ENCODE assay signal across 10 cellular contexts in the genomic region with DNA sequence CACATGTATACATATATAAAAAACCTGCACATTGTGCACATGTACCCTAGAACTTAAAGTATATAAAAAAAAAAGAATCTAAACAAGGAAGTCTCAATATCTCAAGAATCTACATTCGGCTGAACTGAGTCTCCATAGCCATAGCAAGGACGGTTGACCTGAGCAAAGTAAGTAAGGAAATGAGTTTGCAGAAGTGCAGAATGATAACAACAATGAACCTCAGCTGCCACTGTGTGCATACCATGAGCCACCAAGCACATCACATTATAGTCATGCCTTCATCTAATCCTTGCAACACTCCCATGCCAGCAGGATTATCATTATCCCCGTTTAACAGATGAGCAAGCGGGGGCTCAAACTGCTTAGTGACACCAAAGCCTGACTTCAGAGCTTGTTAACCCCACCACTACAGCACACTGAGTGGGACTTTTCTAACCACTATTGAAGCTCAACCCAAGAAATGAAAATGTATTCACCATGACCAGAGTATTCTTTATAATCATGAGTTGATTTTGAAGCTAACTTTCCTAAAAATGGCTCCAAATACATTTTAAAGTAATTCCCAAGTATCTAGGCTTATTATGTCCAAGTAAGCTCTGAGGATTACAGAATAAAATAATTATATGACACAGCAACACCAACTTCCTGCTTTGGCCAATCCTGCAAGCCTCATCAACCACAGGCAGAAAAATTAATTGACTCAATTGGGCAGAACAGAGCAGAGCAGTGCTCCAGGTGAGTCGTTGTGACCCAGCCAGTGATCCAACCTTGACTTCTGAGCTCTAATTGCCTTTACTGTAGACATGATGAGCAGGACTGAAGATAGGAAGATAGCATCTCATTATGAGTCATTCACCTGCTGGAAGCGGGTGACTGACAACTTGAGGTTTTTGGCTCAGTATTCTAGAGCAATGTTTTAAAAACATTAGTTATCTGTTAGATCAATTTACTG. TPM values are rescaled to one million over a fixed set of nuclear protein-coding genes. Genes with fewer than 3 reads are reported as not detected.
DNase-seq lines count a peak whose midpoint lies in the region; ATAC-seq and TF ChIP-seq lines count a peak whose summit lies in the region.
"Had no signal": no experiment of that assay in that cellular context is flagged by ENCODE, and none has a peak within 500 bp of the region (broad histone marks: within the 10 kb centered on the region; RNA-seq: fewer than 3 reads in every experiment).

No MANE protein-coding gene starts in this region.

- DNase-seq in activated naive CD8-positive, alpha-beta T cell treated with anti-CD3 and anti-CD28 coated beads, Interleukin-2, amount 10 ng/mL, durations not matched to agents 7 days and 5 days, result no peak
- no peak for DNase-seq in activated naive CD8-positive, alpha-beta T cell treated with anti-CD3 and anti-CD28 coated beads for 36 hours
- DNase-seq in RWPE2 (ENCODE audit: low spot score) (no peak), left ventricle myocardium inferior (no peak), NCI-H1694 (lab: John Stamatoyannopoulos, UW) (no peak)
- no peak for DNase-seq in naive thymus-derived CD8-positive, alpha-beta T cell
- DNase-seq in activated CD8-positive, alpha-beta memory T cell treated with anti-CD3 and anti-CD28 coated beads, Interleukin-2, amount 50 U/mL, for 4 hours, result no peak
- DNase-seq: GOT3, NCI-H774 had no signal

- POLR2A ChIA-PET in activated naive CD8-positive, alpha-beta T cell treated with anti-CD3 and anti-CD28 coated beads, Interleukin-2, amount 10 ng/mL, durations not matched to agents 7 days and 5 days (lab: Charles Lee), result no interaction called here
- POLR2A ChIA-PET in naive thymus-derived CD8-positive, alpha-beta T cell (lab: Charles Lee), result no interaction called here

- H3K4me3 Mint-ChIP-seq in activated naive CD8-positive, alpha-beta T cell treated with anti-CD3 and anti-CD28 coated beads, Interleukin-2, amount 10 ng/mL, durations not matched to agents 7 days and 5 days, result no peak overlapping the region
- no peak overlapping the region for H3K4me3 Mint-ChIP-seq in activated naive CD8-positive, alpha-beta T cell treated with anti-CD3 and anti-CD28 coated beads for 36 hours
- no peak overlapping the region for H3K4me3 Mint-ChIP-seq in naive thymus-derived CD8-positive, alpha-beta T cell

- TF ChIP-seq CTCF in RWPE2 (IDR thresholded peaks at IDR 0.05; ENCODE audit: poor library complexity, severe bottlenecking) (no peak), left ventricle myocardium inferior (IDR thresholded peaks at IDR 0.05; ENCODE audit: borderline replicate concordance) (no peak)

- H3K27ac ChIP-seq in RWPE2 (ENCODE audit: poor library complexity, severe bottlenecking) (peak overlapping the region; percentile 21), left ventricle myocardium inferior (replicated peaks) (no peak overlapping the region)

- H3K4me1 ChIP-seq in RWPE2 (ENCODE audit: insufficient read depth, poor library complexity, severe bottlenecking) (peaks cover 10% of the 10 kb centered on the region), left ventricle myocardium inferior (no peaks in the 10 kb centered on the region)

- no peaks in the 10 kb centered on the region for H3K9me3 ChIP-seq in RWPE2 (ENCODE audit: severe bottlenecking)
- no peaks in the 10 kb centered on the region for H3K9me3 ChIP-seq in left ventricle myocardium inferior (replicated peaks)

- H3K9me3 Mint-ChIP-seq in activated naive CD8-positive, alpha-beta T cell treated with anti-CD3 and anti-CD28 coated beads, Interleukin-2, amount 10 ng/mL, durations not matched to agents 7 days and 5 days, result peaks cover 1% of the 10 kb centered on the region
- H3K9me3 Mint-ChIP-seq in activated naive CD8-positive, alpha-beta T cell treated with anti-CD3 and anti-CD28 coated beads for 36 hours, result no peaks in the 10 kb centered on the region
- H3K9me3 Mint-ChIP-seq in naive thymus-derived CD8-positive, alpha-beta T cell, result peaks cover 0 to 5% (median 0%) of the 10 kb centered on the region in 9 donors

- H3K27ac Mint-ChIP-seq in activated naive CD8-positive, alpha-beta T cell treated with anti-CD3 and anti-CD28 coated beads, Interleukin-2, amount 10 ng/mL, durations not matched to agents 7 days and 5 days, result no peak overlapping the region
- H3K27ac Mint-ChIP-seq in activated naive CD8-positive, alpha-beta T cell treated with anti-CD3 and anti-CD28 coated beads for 36 hours, result no peak overlapping the region
- no peak overlapping the region for H3K27ac Mint-ChIP-seq in naive thymus-derived CD8-positive, alpha-beta T cell

- intact Hi-C loops in left ventricle myocardium inferior (cut with micrococcal nuclease), result no loop called here

- no peak overlapping the region for H3K4me3 ChIP-seq in RWPE2 (ENCODE audit: severe bottlenecking)
- no peak overlapping the region for H3K4me3 ChIP-seq in left ventricle myocardium inferior

- H3K36me3 ChIP-seq in RWPE2 (ENCODE audit: low read depth) (no peaks in the 10 kb centered on the region), left ventricle myocardium inferior (no peaks in the 10 kb centered on the region)

- peaks cover 2% of the 10 kb centered on the region for H3K4me1 Mint-ChIP-seq in activated naive CD8-positive, alpha-beta T cell treated with anti-CD3 and anti-CD28 coated beads, Interleukin-2, amount 10 ng/mL, durations not matched to agents 7 days and 5 days
- peaks cover 3% of the 10 kb centered on the region for H3K4me1 Mint-ChIP-seq in activated naive CD8-positive, alpha-beta T cell treated with anti-CD3 and anti-CD28 coated beads for 36 hours
- peaks cover 0 to 2% (median 0%) of the 10 kb centered on the region in 4 donors for H3K4me1 Mint-ChIP-seq in naive thymus-derived CD8-positive, alpha-beta T cell

- H3K27me3 Mint-ChIP-seq in activated naive CD8-positive, alpha-beta T cell treated with anti-CD3 and anti-CD28 coated beads, Interleukin-2, amount 10 ng/mL, durations not matched to agents 7 days and 5 days, result no peaks in the 10 kb centered on the region
- peaks cover 15% of the 10 kb centered on the region for H3K27me3 Mint-ChIP-seq in activated naive CD8-positive, alpha-beta T cell treated with anti-CD3 and anti-CD28 coated beads for 36 hours
- peaks cover 2 to 30% (median 12%) of the 10 kb centered on the region in 5 donors for H3K27me3 Mint-ChIP-seq in naive thymus-derived CD8-positive, alpha-beta T cell

- H3K36me3 Mint-ChIP-seq in activated naive CD8-positive, alpha-beta T cell treated with anti-CD3 and anti-CD28 coated beads, Interleukin-2, amount 10 ng/mL, durations not matched to agents 7 days and 5 days, result no peaks in the 10 kb centered on the region
- H3K36me3 Mint-ChIP-seq in activated naive CD8-positive, alpha-beta T cell treated with anti-CD3 and anti-CD28 coated beads for 36 hours, result no peaks in the 10 kb centered on the region
- no peaks in the 10 kb centered on the region for H3K36me3 Mint-ChIP-seq in naive thymus-derived CD8-positive, alpha-beta T cell

- H3K27me3 ChIP-seq in RWPE2 (ENCODE audit: insufficient read depth, poor library complexity, severe bottlenecking), result no peaks in the 10 kb centered on the region
- no peaks in the 10 kb centered on the region for H3K27me3 ChIP-seq in left ventricle myocardium inferior (ENCODE audit: low read depth)

- ATAC-seq in activated naive CD8-positive, alpha-beta T cell treated with anti-CD3 and anti-CD28 coated beads, Interleukin-2, amount 10 ng/mL, durations not matched to agents 7 days and 5 days (ENCODE audit: low read depth), result peak; percentile 45
- ATAC-seq in HG03095 (IDR thresholded peaks at IDR 0.05; ENCODE audit: unreplicated experiment) (peak; percentile 70), RWPE2 (ENCODE audit: low read depth) (peak; percentile 83)
- ATAC-seq in naive thymus-derived CD8-positive, alpha-beta T cell, result no peak

RNA-seq across cellular contexts. Expression of a gene that starts 47.3 kb away (rescaled TPM):
- under 1 TPM; 0.19 to 0.65 TPM for total RNA-seq in activated naive CD8-positive, alpha-beta T cell treated with anti-CD3 and anti-CD28 coated beads, Interleukin-2, amount 10 ng/mL, durations not matched to agents 7 days and 5 days
- under 1 TPM; 0.20 to 0.41 TPM for total RNA-seq in activated naive CD8-positive, alpha-beta T cell treated with anti-CD3 and anti-CD28 coated beads for 36 hours
- total RNA-seq in naive thymus-derived CD8-positive, alpha-beta T cell, result 1 to 10 TPM; 1.0 to 3.0 TPM
- under 1 TPM; 0.37 to 0.60 (median 0.43) TPM for polyA plus RNA-seq in naive thymus-derived CD8-positive, alpha-beta T cell
- total RNA-seq in left ventricle myocardium inferior, result 0.60 TPM

Comparison
In these comparisons a context has a peak if more than half of its experiments do, and no peak if none do; other contexts are left out.
1. ATAC-seq: peak in activated naive CD8-positive, alpha-beta T cell treated with anti-CD3 and anti-CD28 coated beads, Interleukin-2, amount 10 ng/mL, durations not matched to agents 7 days and 5 days (single experiment), HG03095 (single experiment) and RWPE2 (single experiment); none in naive thymus-derived CD8-positive, alpha-beta T cell (0 of 2).